ENCODE assay signal across 33 cellular contexts in genomic region chr7:134058521-134058920, GRCh38.
"Had no signal": no experiment of that assay in that cellular context is flagged by ENCODE, and none has a peak within 500 bp of the region (broad histone marks: within the 10 kb centered on the region; RNA-seq: fewer than 3 reads in every experiment).

No MANE protein-coding gene starts in this region.

- H3K4me1 ChIP-seq: ascending aorta, body of pancreas, breast epithelium had no signal

- H3K27ac ChIP-seq: adrenal gland, ascending aorta, body of pancreas, brain microvascular endothelial cell, breast epithelium, cardiac muscle cell had no signal

- H3K9me3 ChIP-seq: adrenal gland, ascending aorta, body of pancreas, breast epithelium had no signal

- ATAC-seq: activated naive CD4-positive, alpha-beta T cell treated with anti-CD3 and anti-CD28 coated beads, Interleukin-2, amount 50 U/mL, for 72 hours; activated naive CD8-positive, alpha-beta T cell treated with anti-CD3 and anti-CD28 coated beads, Interleukin-2, amount 50 U/mL, for 24 hours; activated T-cell treated with anti-CD3 and anti-CD28 coated beads, Interleukin-2, amount 50 U/mL, for 4 hours; activated T-cell treated with anti-CD3 and anti-CD28 coated beads, Interleukin-2, amount 50 U/mL, for 72 hours; activated T-helper 17 cell treated with anti-CD3 and anti-CD28 coated beads, Interleukin-2, amount 50 U/mL, for 72 hours; body of pancreas had no signal

- FAIRE-seq: astrocyte, bronchial epithelial cell had no signal

- H3K36me3 ChIP-seq: adrenal gland, ascending aorta, brain microvascular endothelial cell, breast epithelium, cardiac muscle cell had no signal

- DNase-seq: activated effector memory CD4-positive, alpha-beta T cell treated with anti-CD3 and anti-CD28 coated beads, Interleukin-2, amount 50 U/mL, for 16 hours; activated effector memory CD4-positive, alpha-beta T cell treated with Interleukin-2 at 50 U/mL for 16 hours; activated gamma-delta T cell; activated gamma-delta T cell treated with Interleukin-2 at 50 U/mL for 16 hours; activated naive CD4-positive, alpha-beta T cell; activated naive CD4-positive, alpha-beta T cell treated with anti-CD3 and anti-CD28 coated beads for 36 hours; activated naive CD4-positive, alpha-beta T cell treated with anti-CD3 and anti-CD28 coated beads, Interleukin-2, amount 10 ng/mL, durations not matched to agents 7 days and 5 days; activated naive CD4-positive, alpha-beta T cell treated with anti-CD3 and anti-CD28 coated beads, Interleukin-2, amount 50 U/mL, for 16 hours; activated naive CD4-positive, alpha-beta T cell treated with Interleukin-2 at 50 U/mL for 16 hours; activated naive CD8-positive, alpha-beta T cell treated with anti-CD3 and anti-CD28 coated beads for 36 hours; activated naive CD8-positive, alpha-beta T cell treated with anti-CD3 and anti-CD28 coated beads, Interleukin-2, amount 10 ng/mL, durations not matched to agents 7 days and 5 days; activated naive CD8-positive, alpha-beta T cell treated with anti-CD3 and anti-CD28 coated beads, Interleukin-2, amount 50 U/mL, for 24 hours; activated T-cell treated with anti-CD3 and anti-CD28 coated beads, Interleukin-2, amount 50 U/mL, for 24 hours; activated T-cell treated with anti-CD3 and anti-CD28 coated beads, Interleukin-2, amount 50 U/mL, for 4 hours; activated T-cell treated with anti-CD3 and anti-CD28 coated beads, Interleukin-2, amount 50 U/mL, for 48 hours; activated T-cell treated with anti-CD3 and anti-CD28 coated beads, Interleukin-2, amount 50 U/mL, for 72 hours; adrenal gland; amniotic stem cell; amygdala; anterior cingulate cortex; aorta; body of pancreas; brain microvascular endothelial cell; caudate nucleus; central memory CD4-positive, alpha-beta T cell; cerebellar nuclear complex had no signal

- H3K27me3 ChIP-seq: adrenal gland, ascending aorta, body of pancreas, brain microvascular endothelial cell, breast epithelium, cardiac muscle cell had no signal

- H3K4me3 ChIP-seq: adrenal gland, ascending aorta, body of pancreas, breast epithelium, cardiac muscle cell had no signal
